ENCODE assay signal across 8 cellular contexts in the genomic region with DNA sequence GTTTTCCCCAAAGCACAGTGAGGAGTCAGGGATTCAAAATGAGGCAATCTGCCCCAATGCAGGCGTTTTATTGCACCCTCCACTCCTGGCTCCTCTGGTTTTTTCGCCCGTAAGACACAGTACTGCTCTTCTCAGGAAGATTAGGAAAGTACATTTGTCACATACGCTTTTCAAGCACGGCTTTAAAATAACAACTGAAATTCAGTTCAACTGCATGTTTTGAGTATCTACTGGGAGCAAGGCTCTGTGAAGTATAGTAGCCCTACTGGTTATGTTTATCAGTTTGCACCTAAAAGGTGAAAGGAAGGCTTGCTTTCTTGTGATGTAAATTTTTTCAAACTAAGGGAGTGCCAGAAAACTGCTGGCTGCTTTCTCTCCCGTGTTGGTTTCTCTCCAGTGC. TPM values are rescaled to one million over a fixed set of nuclear protein-coding genes. Genes with fewer than 3 reads are reported as not detected.
DNase-seq lines count a peak whose midpoint lies in the region; ATAC-seq and TF ChIP-seq lines count a peak whose summit lies in the region.

No MANE protein-coding gene starts in this region.

- H3K36me3 ChIP-seq in ACC112 (ENCODE audit: insufficient read depth, low read length) (0 out of 2 replicates have a peak, but pooled peaks cover 3% of the 10 kb centered on the region), HEK293 (ENCODE audit: control insufficient read depth in 2 of 2, insufficient read depth in 1 of 2, low read length in 2 of 2) (peaks cover 0 to 4% of the 10 kb centered on the region in 2 experiments; a peak in 1 of 3 replicates)

- TF ChIP-seq CTCF in HEK293 (tag by site-specific recombination; IDR thresholded peaks at IDR 0.05), result no peak

- H3K27me3 Mint-ChIP-seq in stimulated activated memory B cell treated with anti-CD40 and anti-IgM and Interleukin-4, amounts not matched to agents 10 μg/mL and 1 μg/mL and 100 μg/mL, for 72 hours, result no peaks in the 10 kb centered on the region

- H3K79me2 ChIP-seq in ACC112 (ENCODE audit: control insufficient read depth, insufficient read depth, low read length, unreplicated experiment), result peaks cover 9% of the 10 kb centered on the region

- no peak for DNase-seq in activated naive CD4-positive, alpha-beta T cell treated with anti-CD3 and anti-CD28 coated beads, Interleukin-2, amount 50 U/mL, for 72 hours (ENCODE audit: low spot score in 2 of 2)
- DNase-seq in NCI-H1092 (lab: John Stamatoyannopoulos, UW), result no peak
- no peak for DNase-seq in HPDE6-E6E7 (ENCODE audit: extremely low spot score)

- H3K36me3 Mint-ChIP-seq in activated naive CD4-positive, alpha-beta T cell treated with anti-CD3 and anti-CD28 coated beads, Interleukin-2, amount 50 U/mL, for 72 hours, result peaks cover 5 to 24% of the 10 kb centered on the region in 2 donors
- peaks cover 7% of the 10 kb centered on the region for H3K36me3 Mint-ChIP-seq in stimulated activated memory B cell treated with anti-CD40 and anti-IgM and Interleukin-4, amounts not matched to agents 10 μg/mL and 1 μg/mL and 100 μg/mL, for 72 hours

- POLR2A ChIA-PET in HEK293 (lab: Yijun Ruan, JAX), result interaction anchor here (1.0 kb wide), 1 partner anchor 71 kb away, joined by 3 read pairs; no protein-coding TSS in a partner anchor

- H3K27ac ChIP-seq in ACC112 (ENCODE audit: low read depth, low read length) (peak overlapping the region; percentile 93), HEK293 (ENCODE audit: extremely low read depth, low read depth, low read length) (peak overlapping the region; percentile 84)

- H3K9me3 ChIP-seq in HEK293 (ENCODE audit: control insufficient read depth, insufficient read depth, low read depth, low read length) (no peaks in the 10 kb centered on the region), iPS-18c (ENCODE audit: control insufficient read depth, insufficient read depth, low read length) (no peaks in the 10 kb centered on the region)

- peak overlapping the region; percentile 90 to 94 for H3K27ac Mint-ChIP-seq in activated naive CD4-positive, alpha-beta T cell treated with anti-CD3 and anti-CD28 coated beads, Interleukin-2, amount 50 U/mL, for 72 hours
- H3K27ac Mint-ChIP-seq in stimulated activated memory B cell treated with anti-CD40 and anti-IgM and Interleukin-4, amounts not matched to agents 10 μg/mL and 1 μg/mL and 100 μg/mL, for 72 hours, result peak overlapping the region; percentile 81

- peak overlapping the region; percentile 95 for H3K4me3 ChIP-seq in ACC112 (ENCODE audit: low read depth, low read length)
- peak overlapping the region; percentile 90 for H3K4me3 ChIP-seq in HEK293 (ENCODE audit: low read depth, low read length)
- H3K4me3 ChIP-seq in iPS-18c (ENCODE audit: insufficient read depth, low read depth, low read length), result peak overlapping the region; percentile 98

- H3K4me3 Mint-ChIP-seq in stimulated activated memory B cell treated with anti-CD40 and anti-IgM and Interleukin-4, amounts not matched to agents 10 μg/mL and 1 μg/mL and 100 μg/mL, for 72 hours, result peak overlapping the region; percentile 90

- H3K27me3 ChIP-seq in ACC112 (ENCODE audit: insufficient read depth, low read length), result no peaks in the 10 kb centered on the region

- no peaks in the 10 kb centered on the region for H3K9me3 Mint-ChIP-seq in activated naive CD4-positive, alpha-beta T cell treated with anti-CD3 and anti-CD28 coated beads, Interleukin-2, amount 50 U/mL, for 72 hours
- no peaks in the 10 kb centered on the region for H3K9me3 Mint-ChIP-seq in stimulated activated memory B cell treated with anti-CD40 and anti-IgM and Interleukin-4, amounts not matched to agents 10 μg/mL and 1 μg/mL and 100 μg/mL, for 72 hours

- H3K4me1 ChIP-seq in ACC112 (ENCODE audit: control insufficient read depth, insufficient read depth, low read length, unreplicated experiment) (peaks cover 7% of the 10 kb centered on the region), HEK293 (ENCODE audit: control insufficient read depth, insufficient read depth, low read length) (peaks cover 9% of the 10 kb centered on the region; the same call in 1 of the 2 replicates)

- peaks cover 16% of the 10 kb centered on the region for H3K4me1 Mint-ChIP-seq in stimulated activated memory B cell treated with anti-CD40 and anti-IgM and Interleukin-4, amounts not matched to agents 10 μg/mL and 1 μg/mL and 100 μg/mL, for 72 hours

- peak overlapping the region; percentile 96 for H2AFZ ChIP-seq in ACC112 (ENCODE audit: low read length, unreplicated experiment)

- CTCF ChIA-PET in HEK293 (lab: Yijun Ruan, JAX), result interaction anchor here (0.7 kb wide), 1 partner anchor 26 kb away, joined by 3 read pairs; no protein-coding TSS in a partner anchor

- no peak for ATAC-seq in activated naive CD4-positive, alpha-beta T cell treated with anti-CD3 and anti-CD28 coated beads, Interleukin-2, amount 50 U/mL, for 72 hours
- ATAC-seq in stimulated activated memory B cell treated with anti-CD40 and anti-IgM and Interleukin-4, amounts not matched to agents 10 μg/mL and 1 μg/mL and 100 μg/mL, for 72 hours, result no peak
- no peak for ATAC-seq in GM19351 (IDR thresholded peaks at IDR 0.05; ENCODE audit: unreplicated experiment)

TF ChIP-seq in HEK293, 187 proteins besides CTCF, POLR2A, EP300 and RAD21:
- TF ChIP-seq, protein P1, sequence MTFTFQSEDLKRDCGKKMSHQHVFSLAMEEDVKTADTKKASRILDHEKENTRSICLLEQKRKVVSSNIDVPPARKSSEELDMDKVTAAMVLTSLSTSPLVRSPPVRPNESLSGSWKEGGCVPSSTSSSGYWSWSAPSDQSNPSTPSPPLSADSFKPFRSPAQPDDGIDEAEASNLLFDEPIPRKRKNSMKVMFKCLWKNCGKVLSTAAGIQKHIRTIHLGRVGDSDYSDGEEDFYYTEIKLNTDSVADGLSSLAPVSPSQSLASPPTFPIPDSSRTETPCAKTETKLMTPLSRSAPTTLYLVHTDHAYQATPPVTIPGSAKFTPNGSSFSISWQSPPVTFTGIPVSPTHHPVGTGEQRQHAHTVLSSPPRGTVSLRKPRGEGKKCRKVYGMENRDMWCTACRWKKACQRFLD (tag by site-specific recombination; IDR thresholded peaks at IDR 0.05), result no peak
- TF ChIP-seq PRDM1 (tag by site-specific recombination; IDR thresholded peaks at IDR 0.05), result peak; percentile 73
TF ChIP-seq in HEK293: peak in this region for 1.

RNA-seq across cellular contexts. Expression of a gene that starts 1.9 kb away (rescaled TPM):
- total RNA-seq in activated naive CD4-positive, alpha-beta T cell treated with anti-CD3 and anti-CD28 coated beads, Interleukin-2, amount 50 U/mL, for 72 hours, result 10 to 100 TPM in 1 of 2 donors, 1 to 10 TPM in 1; 8.1 to 11.2 TPM
